In genomic region chr9:91186311-91187101, GRCh38 we compare ENCODE assay signal across 11 cellular contexts.
DNase-seq lines count a peak whose midpoint lies in the region; ATAC-seq lines count a peak whose summit lies in the region.
"Had no signal": no experiment of that assay in that cellular context is flagged by ENCODE, and none has a peak within 500 bp of the region (broad histone marks: within the 10 kb centered on the region; RNA-seq: fewer than 3 reads in every experiment).

No MANE protein-coding gene starts in this region.

- H3K4me1 Mint-ChIP-seq in stimulated activated memory B cell treated with anti-CD40 and anti-IgM and Interleukin-4, amounts not matched to agents 10 μg/mL and 1 μg/mL and 100 μg/mL, for 72 hours = peaks cover 55% of the 10 kb centered on the region

- DNase-seq in activated CD4-positive, alpha-beta T cell treated with anti-CD3 and anti-CD28 coated beads for 48 hours = peak; percentile 55
- DNase-seq in activated CD4-positive, alpha-beta T cell treated with anti-CD3 and anti-CD28 coated beads for 1 hour = no peak
- DNase-seq in SJSA1 (ENCODE audit: low read depth in 1 of 2, low spot score in 2 of 2) (peak; percentile 49 to 66), epithelial cell of prostate (ENCODE audit: low read depth, low spot score) (no peak), DMS53 treated with DMSO at 0.1 percent for 48 hours (lab: John Stamatoyannopoulos, UW; ENCODE audit: unreplicated experiment) (no peak), H4 (ENCODE audit: low spot score) (no peak), NCI-H748 treated with DMSO at 0.1 percent for 48 hours (lab: John Stamatoyannopoulos, UW) (no peak)
- DNase-seq: colonic mucosa, NCI-H1105 treated with DMSO at 0.1 percent for 48 hours, nephron progenitor cell had no signal

- no peaks in the 10 kb centered on the region for H3K9me3 ChIP-seq in SJSA1 (replicated peaks)
- H3K9me3 ChIP-seq: colonic mucosa had no signal

- H3K4me1 ChIP-seq in SJSA1 (replicated peaks) = peaks cover 17% of the 10 kb centered on the region
- H3K4me1 ChIP-seq: colonic mucosa had no signal

- H3K4me3 Mint-ChIP-seq in stimulated activated memory B cell treated with anti-CD40 and anti-IgM and Interleukin-4, amounts not matched to agents 10 μg/mL and 1 μg/mL and 100 μg/mL, for 72 hours = no peak overlapping the region
- H3K4me3 Mint-ChIP-seq: nephron progenitor cell had no signal

- peaks cover 5% of the 10 kb centered on the region for H3K9me3 Mint-ChIP-seq in stimulated activated memory B cell treated with anti-CD40 and anti-IgM and Interleukin-4, amounts not matched to agents 10 μg/mL and 1 μg/mL and 100 μg/mL, for 72 hours

- H3K36me3 ChIP-seq in SJSA1 = no peaks in the 10 kb centered on the region
- H3K36me3 ChIP-seq: colonic mucosa had no signal

- no peaks in the 10 kb centered on the region for H3K27me3 Mint-ChIP-seq in stimulated activated memory B cell treated with anti-CD40 and anti-IgM and Interleukin-4, amounts not matched to agents 10 μg/mL and 1 μg/mL and 100 μg/mL, for 72 hours

- H3K27ac ChIP-seq in SJSA1 (peak overlapping the region; percentile 61), epithelial cell of prostate (peak overlapping the region; percentile 4)
- H3K27ac ChIP-seq: colonic mucosa had no signal

- no peak overlapping the region for H3K4me3 ChIP-seq in SJSA1
- H3K4me3 ChIP-seq: colonic mucosa had no signal

- no peaks in the 10 kb centered on the region for H3K27me3 ChIP-seq in SJSA1 (replicated peaks)
- H3K27me3 ChIP-seq: colonic mucosa had no signal

- no peaks in the 10 kb centered on the region for H3K36me3 Mint-ChIP-seq in stimulated activated memory B cell treated with anti-CD40 and anti-IgM and Interleukin-4, amounts not matched to agents 10 μg/mL and 1 μg/mL and 100 μg/mL, for 72 hours

- H3K27ac Mint-ChIP-seq in stimulated activated memory B cell treated with anti-CD40 and anti-IgM and Interleukin-4, amounts not matched to agents 10 μg/mL and 1 μg/mL and 100 μg/mL, for 72 hours = peak overlapping the region; percentile 83
- H3K27ac Mint-ChIP-seq: nephron progenitor cell had no signal

- peak; percentile 31 for ATAC-seq in stimulated activated memory B cell treated with anti-CD40 and anti-IgM and Interleukin-4, amounts not matched to agents 10 μg/mL and 1 μg/mL and 100 μg/mL, for 72 hours

Comparison
In these comparisons a context has a peak if more than half of its experiments do, and no peak if none do; other contexts are left out.
1. DNase-seq: peak in activated CD4-positive, alpha-beta T cell treated with anti-CD3 and anti-CD28 coated beads for 48 hours (single experiment) and SJSA1 (2 of 2); none in activated CD4-positive, alpha-beta T cell treated with anti-CD3 and anti-CD28 coated beads for 1 hour (single experiment), epithelial cell of prostate (single experiment), DMS53 treated with DMSO at 0.1 percent for 48 hours (single experiment), H4 (single experiment) and NCI-H748 treated with DMSO at 0.1 percent for 48 hours (single experiment).